ENCODE assay signal across 22 cellular contexts in genomic region chr2:67726416-67726815, GRCh38.
DNase-seq lines count a peak whose midpoint lies in the region; ATAC-seq and TF ChIP-seq lines count a peak whose summit lies in the region.
"Had no signal": no experiment of that assay in that cellular context is flagged by ENCODE, and none has a peak within 500 bp of the region (broad histone marks: within the 10 kb centered on the region; RNA-seq: fewer than 3 reads in every experiment).

No MANE protein-coding gene starts in this region.

- in situ Hi-C loops in KBM-7 (cut with MboI; ENCODE audit: low pct_unique_long_range_greater_than_20kb, low sequenced_read_pairs) = no loop called here
- in situ Hi-C loops in gastrocnemius medialis (cut with MboI; ENCODE audit: low sequenced_read_pairs in 4 of 4) = no loop called here

- H3K4me3 ChIP-seq in gastrocnemius medialis = no peak overlapping the region
- H3K4me3 ChIP-seq: BLaER1, PC-9, SJCRH30 had no signal

- intact Hi-C loops in left colon (cut with DNase I, micrococcal nuclease) = no loop called here
- intact Hi-C loops in gastrocnemius medialis (cut with DNase I; ENCODE audit: low total_unique reads) = no loop called here

- no peak for TF ChIP-seq CTCF in gastrocnemius medialis (IDR thresholded peaks at IDR 0.05 in 4 of 5, conservative IDR thresholded peaks at IDR 0.05 in 1 of 5)

- TF ChIP-seq POLR2A in gastrocnemius medialis (IDR thresholded peaks at IDR 0.05) = no peak

- H3K36me3 ChIP-seq in gastrocnemius medialis = no peaks in the 10 kb centered on the region
- H3K36me3 ChIP-seq: BLaER1, SJCRH30 had no signal

- ATAC-seq in left colon (peak; percentile 65), gastrocnemius medialis (no peak)
- ATAC-seq: Right ventricle myocardium inferior, SK-N-SH treated with all-trans-retinoic acid at 6 μM for 48 hours, T-helper 17 cell had no signal

- H3K27ac ChIP-seq in gastrocnemius medialis = no peak overlapping the region
- H3K27ac ChIP-seq: BLaER1, PC-9, SJCRH30 had no signal

- H3K4me1 ChIP-seq in gastrocnemius medialis = no peaks in the 10 kb centered on the region
- H3K4me1 ChIP-seq: BLaER1, SJCRH30 had no signal

- H3K9me3 ChIP-seq in gastrocnemius medialis = no peaks in the 10 kb centered on the region
- H3K9me3 ChIP-seq: SJCRH30 had no signal

- DNase-seq in DMS153 (lab: John Stamatoyannopoulos, UW) (peak; percentile 53), HT-29 (ENCODE audit: low spot score) (peak; percentile 61), NCI-H69 (lab: John Stamatoyannopoulos, UW) (peak; percentile 79), left colon (no peak), mucosa of gallbladder (ENCODE audit: low spot score) (no peak), glomerular visceral epithelial cell (ENCODE audit: extremely low spot score) (no peak), KBM-7 (no peak), gastrocnemius medialis (no peak)
- DNase-seq: CD4-positive, CD25-positive, alpha-beta regulatory T cell; DMS79; GF-D8; H7; NCI-H1092; NCI-H2029; NCI-H2171; NCI-H524; PC-9; SJCRH30; T-helper 17 cell had no signal

- no peaks in the 10 kb centered on the region for H3K27me3 ChIP-seq in gastrocnemius medialis
- H3K27me3 ChIP-seq: BLaER1 had no signal

Comparison
In these comparisons a context has a peak if more than half of its experiments do, and no peak if none do; other contexts are left out.
1. DNase-seq: peak in DMS153 (single experiment), HT-29 (single experiment) and NCI-H69 (single experiment); none in left colon (0 of 2), mucosa of gallbladder (single experiment), glomerular visceral epithelial cell (single experiment), KBM-7 (single experiment) and gastrocnemius medialis (0 of 2).